Comparison of ENCODE assay signal across 14 cellular contexts in the genomic region with DNA sequence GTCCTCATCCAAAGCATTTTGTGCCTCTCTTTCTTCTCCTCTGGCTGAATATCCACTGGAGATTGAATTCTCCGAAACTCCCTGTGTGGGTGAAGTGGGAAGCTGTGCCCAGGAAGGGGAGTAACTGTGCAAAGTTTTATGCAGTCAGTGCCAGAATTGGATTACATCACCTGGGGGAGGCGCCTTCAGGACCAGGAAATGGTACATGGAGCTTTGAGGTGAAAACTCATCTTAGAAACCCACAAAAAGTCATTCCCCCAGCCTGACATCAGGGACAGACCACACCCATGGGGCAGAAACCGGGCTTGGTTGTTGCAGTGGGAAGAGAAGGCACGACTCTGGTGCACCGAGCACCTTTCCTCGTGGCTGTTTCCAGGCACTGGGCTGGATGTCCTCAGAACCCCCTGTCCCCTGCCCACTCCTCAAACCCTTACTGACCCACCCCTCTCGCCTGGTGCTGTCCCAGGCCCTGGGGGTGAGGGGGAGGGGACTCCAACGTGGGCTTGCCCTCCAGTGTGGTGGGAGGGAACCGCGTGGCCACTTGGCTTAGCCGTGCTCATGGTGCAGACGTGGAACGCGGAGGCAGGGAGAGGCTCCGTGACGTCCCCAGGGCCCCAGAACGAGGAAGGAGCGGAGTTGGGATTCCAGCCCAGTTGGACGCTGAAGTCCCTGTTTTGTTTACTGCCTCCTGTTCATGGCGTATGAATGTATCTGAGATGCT. TPM values are rescaled to one million over a fixed set of nuclear protein-coding genes. Genes with fewer than 3 reads are reported as not detected.
A peak's percentile ranks its signal among the peaks of the same experiment; 100 is the strongest.
DNase-seq lines count a peak whose midpoint lies in the region; ATAC-seq lines count a peak whose summit lies in the region.
"Had no signal": no experiment of that assay in that cellular context is flagged by ENCODE, and none has a peak within 500 bp of the region (broad histone marks: within the 10 kb centered on the region; RNA-seq: fewer than 3 reads in every experiment).

No MANE protein-coding gene starts in this region.

- H3K36me3 ChIP-seq in skeletal muscle tissue (ENCODE audit: control insufficient read depth in 3 of 3, insufficient read depth in 3 of 3, low read length in 3 of 3): peaks cover 28 to 49% (median 43%) of the 10 kb centered on the region in 3 donors
- H3K36me3 ChIP-seq: cardiac muscle cell, SJCRH30 had no signal

- H3K9me3 ChIP-seq in skeletal muscle tissue (ENCODE audit: control insufficient read depth in 3 of 3, low read length in 3 of 3): no peaks in the 10 kb centered on the region
- H3K9me3 ChIP-seq: esophagus muscularis mucosa, SJCRH30 had no signal

- ATAC-seq in esophagus mucosa (peak; percentile 36), GM18498 (IDR thresholded peaks at IDR 0.05; ENCODE audit: unreplicated experiment) (no peak)
- ATAC-seq: stimulated activated naive B cell treated with anti-CD40 and anti-IgM and Interleukin-4, amounts not matched to agents 10 μg/mL and 1 μg/mL and 100 μg/mL, for 72 hours had no signal

- no peak overlapping the region for H3K9ac ChIP-seq in skeletal muscle tissue (ENCODE audit: low read depth in 1 of 3, low read length in 3 of 3)

- DNase-seq in NOMO-1 treated with DMSO at 0.1 percent for 48 hours (lab: John Stamatoyannopoulos, UW; ENCODE audit: unreplicated experiment): peak; percentile 14
- DNase-seq in NOMO-1 treated with dmso at 0.1 percent for 144 hours (lab: John Stamatoyannopoulos, UW; ENCODE audit: unreplicated experiment): no peak
- peak; percentile 90 for DNase-seq in SW480 (ENCODE audit: low spot score)
- no peak for DNase-seq in NCI-H526 (lab: John Stamatoyannopoulos, UW)
- DNase-seq in germinal center (ENCODE audit: low spot score): no peak
- DNase-seq: 8988T; NCI-H510A treated with DMSO at 0.1 percent for 48 hours; SJCRH30; stimulated activated naive B cell treated with anti-CD40 and anti-IgM and Interleukin-4, amounts not matched to agents 10 μg/mL and 1 μg/mL and 100 μg/mL, for 72 hours had no signal

- H3K4me3 ChIP-seq in skeletal muscle tissue (ENCODE audit: low read length in 3 of 3): no peak overlapping the region
- H3K4me3 ChIP-seq: cardiac muscle cell, esophagus muscularis mucosa, SJCRH30 had no signal

- H3K27me3 ChIP-seq in skeletal muscle tissue (ENCODE audit: control insufficient read depth in 3 of 3, insufficient read depth in 3 of 3, low read length in 3 of 3): no peaks in the 10 kb centered on the region
- H3K27me3 ChIP-seq: cardiac muscle cell, esophagus muscularis mucosa had no signal

- peak overlapping the region; percentile 40 for H3K27ac ChIP-seq in skeletal muscle tissue (ENCODE audit: low read depth, low read length)
- H3K27ac ChIP-seq: cardiac muscle cell, SJCRH30 had no signal

- peaks cover 18 to 27% (median 18%) of the 10 kb centered on the region in 3 donors for H3K4me1 ChIP-seq in skeletal muscle tissue (ENCODE audit: control insufficient read depth in 3 of 3, insufficient read depth in 3 of 3, low read length in 3 of 3)
- H3K4me1 ChIP-seq: SJCRH30 had no signal

RNA-seq across cellular contexts. Expression of gene TFF3, which starts 15.7 kb away (rescaled TPM):
- total RNA-seq in esophagus mucosa: 2.3 TPM
- total RNA-seq in skeletal muscle tissue: 5.2 TPM
- total RNA-seq: cardiac muscle cell had no signal

RNA-seq across cellular contexts. Expression of gene TFF2, which starts 51.3 kb away (rescaled TPM):
- total RNA-seq in esophagus mucosa (not detected), skeletal muscle tissue (not detected)
- total RNA-seq: cardiac muscle cell, esophagus muscularis mucosa, SJCRH30 had no signal

Comparison
In these comparisons a context has a peak if more than half of its experiments do, and no peak if none do; other contexts are left out.
1. DNase-seq: peak in NOMO-1 treated with DMSO at 0.1 percent for 48 hours (single experiment) and SW480 (single experiment); none in NOMO-1 treated with dmso at 0.1 percent for 144 hours (single experiment), NCI-H526 (0 of 2) and germinal center (single experiment).